ENCODE assay signal across 9 cellular contexts in the genomic region with DNA sequence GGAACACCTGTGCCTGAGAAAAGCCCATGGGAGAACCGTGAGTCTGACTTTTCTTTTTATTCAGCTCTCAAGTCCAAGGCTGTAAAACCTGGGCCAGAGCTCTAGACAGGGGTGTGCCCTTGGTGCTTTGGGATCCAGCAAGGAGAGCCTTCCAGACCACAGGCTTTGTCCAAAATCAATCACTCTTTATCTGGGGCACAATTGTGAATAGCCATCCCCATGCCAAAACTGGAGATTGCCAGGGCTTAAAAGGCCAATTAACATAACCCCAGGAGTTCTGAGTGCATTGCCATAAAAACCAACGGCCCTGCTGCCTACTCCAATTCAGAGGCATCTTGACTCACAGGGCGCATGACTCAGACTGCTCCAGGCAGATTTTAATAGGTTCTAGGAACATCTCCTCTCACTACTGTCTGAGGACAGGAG.
DNase-seq lines count a peak whose midpoint lies in the region; FAIRE-seq and TF ChIP-seq lines count a peak whose summit lies in the region.
"Had no signal": no experiment of that assay in that cellular context is flagged by ENCODE, and none has a peak within 500 bp of the region (broad histone marks: within the 10 kb centered on the region; RNA-seq: fewer than 3 reads in every experiment).

No MANE protein-coding gene starts in this region.

- no peak overlapping the region for H3K18ac ChIP-seq in H1 (ENCODE audit: extremely low read depth, low read length)

- FAIRE-seq in H1 (lab: Jason Lieb, UNC), result no peak

- no peak overlapping the region for H4K91ac ChIP-seq in H1 (replicated peaks; ENCODE audit: insufficient read length, low read length)

- H3K23ac ChIP-seq in H1 (ENCODE audit: insufficient read length), result no peak overlapping the region

- no peak overlapping the region for H2BK15ac ChIP-seq in H1 (ENCODE audit: low read length)

- no peak overlapping the region for H4K8ac ChIP-seq in H1 (ENCODE audit: extremely low read depth, insufficient read depth, low read length)

- H2BK12ac ChIP-seq in H1 (ENCODE audit: low read depth, low read length), result no peak overlapping the region

- POLR2A ChIA-PET in H1 (lab: Charles Lee; ENCODE audit: partially characterized antibody), result no interaction called here
- POLR2A ChIA-PET in activated CD4-positive, alpha-beta T cell treated with anti-CD3 and anti-CD28 coated beads, Interleukin-2, amount 10 ng/mL, durations not matched to agents 7 days and 5 days (lab: Charles Lee), result no interaction called here

- H3K4me1 Mint-ChIP-seq in immature natural killer cell, result no peaks in the 10 kb centered on the region
- H3K4me1 Mint-ChIP-seq in activated CD4-positive, alpha-beta T cell treated with anti-CD3 and anti-CD28 coated beads, Interleukin-2, amount 10 ng/mL, durations not matched to agents 7 days and 5 days, result no peaks in the 10 kb centered on the region

- no peak overlapping the region for H3K14ac ChIP-seq in H1 (ENCODE audit: insufficient read length)

- H3K27me3 ChIP-seq in H1 (replicated peaks in 1 of 4; ENCODE audit: control insufficient read depth in 3 of 4, extremely low read depth in 1 of 4, insufficient read depth in 3 of 4, low read length in 3 of 4) (no peaks in the 10 kb centered on the region), prostate gland (replicated peaks; ENCODE audit: insufficient read depth) (no peaks in the 10 kb centered on the region)

- H2BK5ac ChIP-seq in H1 (ENCODE audit: low read depth, low read length), result no peak overlapping the region

- 84% methylated on average over 3 of the region's 3 CpGs; no CpG with 5 or more reads in 1 of the 2 experiments for WGBS in H1 (ENCODE audit: extremely low coverage in 1 of 2, insufficient coverage in 1 of 2, insufficient read length in 1 of 2, insufficient replicate concordance in 2 of 2, low coverage in 1 of 2, low lambda C conversion rate in 2 of 2, missing lambda C conversion rate in 1 of 2), 2 experiments
- 17% methylated on average over 3 of the region's 3 CpGs for WGBS in prostate gland

- no peak overlapping the region for H3K4me2 ChIP-seq in H1 (ENCODE audit: insufficient read depth in 1 of 2, low read depth in 2 of 2, low read length in 2 of 2)

- H3K4me1 ChIP-seq in H1 (replicated peaks in 1 of 4; ENCODE audit: control insufficient read depth in 3 of 4, insufficient read depth in 4 of 4, low read length in 3 of 4) (no peaks in the 10 kb centered on the region), prostate gland (replicated peaks) (no peaks in the 10 kb centered on the region)

- no peak for TF ChIP-seq CTCF in H1 (IDR thresholded peaks at IDR 0.05; ENCODE audit: control extremely low read depth in 1 of 3, insufficient read depth in 1 of 3, low read depth in 1 of 3, low read length in 3 of 3)
- no peak for TF ChIP-seq CTCF in prostate gland (IDR thresholded peaks at IDR 0.05)

- H3K4me3 ChIP-seq in H1 (ENCODE audit: extremely low read depth in 1 of 4, insufficient read depth in 2 of 4, low read depth in 3 of 4, low read length in 4 of 4) (no peak overlapping the region), prostate gland (no peak overlapping the region)

- H2AFZ ChIP-seq in H1 (ENCODE audit: low read length), result 0 out of 2 replicates have a peak overlapping the region, but pooled peaks have one; percentile 34

- no peak overlapping the region for H3K27ac ChIP-seq in H1 (ENCODE audit: low read depth, low read length)
- no peak overlapping the region for H3K27ac ChIP-seq in prostate gland

- no peaks in the 10 kb centered on the region for H3K79me1 ChIP-seq in H1 (ENCODE audit: low read depth, low read length)

- H3K9me3 Mint-ChIP-seq in immature natural killer cell, result no peaks in the 10 kb centered on the region
- H3K9me3 Mint-ChIP-seq in activated CD4-positive, alpha-beta T cell treated with anti-CD3 and anti-CD28 coated beads, Interleukin-2, amount 10 ng/mL, durations not matched to agents 7 days and 5 days, result no peaks in the 10 kb centered on the region
- H3K9me3 Mint-ChIP-seq: activated T-cell treated with anti-CD3 and anti-CD28 coated beads, Interleukin-2, amount 50 U/mL, for 24 hours had no signal

- H3K9ac ChIP-seq in H1 (replicated peaks in 1 of 4; ENCODE audit: extremely low read depth in 1 of 4, low read depth in 3 of 4, low read length in 3 of 4), result no peak overlapping the region

- H2AK5ac ChIP-seq in H1 (ENCODE audit: low read depth, low read length), result no peak overlapping the region

- H3K36me3 ChIP-seq in H1 (ENCODE audit: control insufficient read depth in 2 of 4, insufficient read depth in 4 of 4, low read length in 3 of 4) (no peaks in the 10 kb centered on the region), prostate gland (no peaks in the 10 kb centered on the region)

- H4K20me1 ChIP-seq in H1 (replicated peaks in 1 of 2; ENCODE audit: control insufficient read depth in 1 of 2, insufficient read depth in 2 of 2, low read length in 2 of 2), result no peaks in the 10 kb centered on the region

- no peak overlapping the region for H4K5ac ChIP-seq in H1 (ENCODE audit: insufficient read length, low read depth, low read length)

- H2BK120ac ChIP-seq in H1 (replicated peaks; ENCODE audit: low read depth, low read length), result no peak overlapping the region

- H3K4me3 Mint-ChIP-seq in immature natural killer cell, result no peak overlapping the region
- no peak overlapping the region for H3K4me3 Mint-ChIP-seq in activated CD4-positive, alpha-beta T cell treated with anti-CD3 and anti-CD28 coated beads, Interleukin-2, amount 10 ng/mL, durations not matched to agents 7 days and 5 days
- H3K4me3 Mint-ChIP-seq: activated T-cell treated with anti-CD3 and anti-CD28 coated beads, Interleukin-2, amount 50 U/mL, for 24 hours had no signal

- H3K4ac ChIP-seq in H1 (replicated peaks; ENCODE audit: insufficient read length, low read depth, low read length), result no peak overlapping the region

- CTCF ChIA-PET in H1 (lab: Charles Lee; ENCODE audit: partially characterized antibody), result interaction anchor here (0.9 to 1.4 kb wide), 2 partner anchors 55 to 636 kb away, joined by 3 to 4 read pairs; no protein-coding TSS in a partner anchor
- CTCF ChIA-PET in activated CD4-positive, alpha-beta T cell treated with anti-CD3 and anti-CD28 coated beads, Interleukin-2, amount 10 ng/mL, durations not matched to agents 7 days and 5 days (lab: Charles Lee), result no interaction called here

- peaks cover 0 to 18% (median 2%) of the 10 kb centered on the region in 3 donors for H3K27me3 Mint-ChIP-seq in immature natural killer cell (ENCODE audit: low read depth in 3 of 3)
- H3K27me3 Mint-ChIP-seq in activated CD4-positive, alpha-beta T cell treated with anti-CD3 and anti-CD28 coated beads, Interleukin-2, amount 10 ng/mL, durations not matched to agents 7 days and 5 days, result peaks cover 16% of the 10 kb centered on the region

- no peak overlapping the region for H3K27ac Mint-ChIP-seq in immature natural killer cell
- no peak overlapping the region for H3K27ac Mint-ChIP-seq in activated CD4-positive, alpha-beta T cell treated with anti-CD3 and anti-CD28 coated beads, Interleukin-2, amount 10 ng/mL, durations not matched to agents 7 days and 5 days
- H3K27ac Mint-ChIP-seq: activated T-cell treated with anti-CD3 and anti-CD28 coated beads, Interleukin-2, amount 50 U/mL, for 24 hours had no signal

- DNase-seq in H4 (ENCODE audit: low spot score) (peak; percentile 30), NCI-H2196 treated with DMSO at 0.1 percent for 48 hours (lab: John Stamatoyannopoulos, UW; ENCODE audit: unreplicated experiment) (peak; percentile 56), H1 (ENCODE audit: low read depth in 1 of 2, low spot score in 2 of 2) (no peak), prostate gland (ENCODE audit: low spot score) (peak; percentile 43), NCI-H82 (lab: John Stamatoyannopoulos, UW) (no peak), immature natural killer cell (no peak), DMS114 treated with DMSO at 0.1 percent for 48 hours (lab: John Stamatoyannopoulos, UW; ENCODE audit: unreplicated experiment) (no peak)
- no peak for DNase-seq in activated CD4-positive, alpha-beta T cell treated with anti-CD3 and anti-CD28 coated beads, Interleukin-2, amount 10 ng/mL, durations not matched to agents 7 days and 5 days
- DNase-seq: activated T-cell treated with anti-CD3 and anti-CD28 coated beads, Interleukin-2, amount 50 U/mL, for 24 hours had no signal

- no peaks in the 10 kb centered on the region for H3K36me3 Mint-ChIP-seq in immature natural killer cell
- H3K36me3 Mint-ChIP-seq in activated CD4-positive, alpha-beta T cell treated with anti-CD3 and anti-CD28 coated beads, Interleukin-2, amount 10 ng/mL, durations not matched to agents 7 days and 5 days (ENCODE audit: low read depth), result no peaks in the 10 kb centered on the region

- H3K9me3 ChIP-seq in H1 (ENCODE audit: insufficient read depth in 2 of 2, low read depth in 1 of 2, low read length in 1 of 2), result no peaks in the 10 kb centered on the region
- no peaks in the 10 kb centered on the region for H3K9me3 ChIP-seq in prostate gland

- no peak overlapping the region for H2BK20ac ChIP-seq in H1 (ENCODE audit: low read length)

- TF ChIP-seq POLR2A in H1 (IDR thresholded peaks at IDR 0.05; ENCODE audit: control extremely low read depth in 1 of 2, low read depth in 2 of 2, low read length in 2 of 2), result no peak
- TF ChIP-seq POLR2A in prostate gland (IDR thresholded peaks at IDR 0.05), result no peak

- no peak for TF ChIP-seq EP300 in H1 (IDR thresholded peaks at IDR 0.05; ENCODE audit: borderline replicate concordance in 1 of 2, low read depth in 2 of 2, low read length in 2 of 2)

- H3K56ac ChIP-seq in H1 (replicated peaks; ENCODE audit: insufficient read length, low read depth, low read length), result no peak overlapping the region

- intact Hi-C loops in prostate gland (cut with DNase I), result no loop called here

- no peaks in the 10 kb centered on the region; the same call in 1 of the 2 replicates for H3K23me2 ChIP-seq in H1 (ENCODE audit: low read depth, low read length)

- H3K79me2 ChIP-seq in H1 (ENCODE audit: control insufficient read depth in 1 of 2, insufficient read depth in 2 of 2, low read length in 2 of 2), result no peaks in the 10 kb centered on the region

- no peak for TF ChIP-seq RAD21 in H1 (IDR thresholded peaks at IDR 0.05 in 1 of 2, conservative IDR thresholded peaks at IDR 0.05 in 1 of 2; ENCODE audit: low read depth in 2 of 2, low read length in 2 of 2)

TF ChIP-seq in H1, 55 proteins besides CTCF, POLR2A, EP300 and RAD21 (continues in another document):
- no peak for TF ChIP-seq CBX5 (IDR thresholded peaks at IDR 0.05; ENCODE audit: low read depth, low read length)
- no peak for TF ChIP-seq POLR2AphosphoS5 (IDR thresholded peaks at IDR 0.05; ENCODE audit: low read depth, low read length)
- TF ChIP-seq EGR1 (IDR thresholded peaks at IDR 0.05; ENCODE audit: borderline replicate concordance, low read depth, low read length), result no peak
- no peak for TF ChIP-seq GABPA (IDR thresholded peaks at IDR 0.05; ENCODE audit: borderline replicate concordance, insufficient read depth, low read length)
- TF ChIP-seq NRF1 (IDR thresholded peaks at IDR 0.05; ENCODE audit: low read depth, low read length), result no peak
- TF ChIP-seq, protein P1, sequence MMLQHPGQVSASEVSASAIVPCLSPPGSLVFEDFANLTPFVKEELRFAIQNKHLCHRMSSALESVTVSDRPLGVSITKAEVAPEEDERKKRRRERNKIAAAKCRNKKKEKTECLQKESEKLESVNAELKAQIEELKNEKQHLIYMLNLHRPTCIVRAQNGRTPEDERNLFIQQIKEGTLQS (IDR thresholded peaks at IDR 0.05; ENCODE audit: insufficient read depth, low read depth, low read length), result no peak

Comparison
In these comparisons a context has a peak if more than half of its experiments do, and no peak if none do; other contexts are left out.
1. DNase-seq: peak in H4 (single experiment), NCI-H2196 treated with DMSO at 0.1 percent for 48 hours (single experiment) and prostate gland (single experiment); none in H1 (0 of 2), NCI-H82 (single experiment), immature natural killer cell (0 of 3), DMS114 treated with DMSO at 0.1 percent for 48 hours (single experiment) and activated CD4-positive, alpha-beta T cell treated with anti-CD3 and anti-CD28 coated beads, Interleukin-2, amount 10 ng/mL, durations not matched to agents 7 days and 5 days (single experiment).